Comparison of ENCODE assay signal across 20 cellular contexts in the genomic region with DNA sequence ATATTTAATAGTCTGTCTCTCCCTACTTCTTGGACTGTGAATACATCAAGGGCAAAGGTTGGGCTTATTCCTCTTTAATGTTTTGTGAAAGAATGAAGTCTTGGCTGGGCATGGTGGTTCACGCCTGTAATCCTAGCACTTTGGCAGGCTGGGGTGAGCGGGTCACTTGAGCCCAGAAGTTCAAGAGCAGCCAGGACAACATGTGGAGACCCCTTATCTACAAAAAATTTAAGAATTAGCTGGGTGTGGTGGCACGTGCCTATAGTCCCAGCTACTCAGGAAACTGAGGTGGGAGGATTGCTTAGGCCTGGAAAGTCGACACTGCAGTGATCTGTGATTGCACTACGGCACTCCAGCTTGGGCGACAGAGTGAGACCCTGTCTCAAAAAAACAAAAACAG.
"Had no signal": no experiment of that assay in that cellular context is flagged by ENCODE, and none has a peak within 500 bp of the region (broad histone marks: within the 10 kb centered on the region; RNA-seq: fewer than 3 reads in every experiment).

No MANE protein-coding gene starts in this region.

- H3K4me3 ChIP-seq: dorsolateral prefrontal cortex, left lung, prostate gland, spleen, thoracic aorta had no signal

- H3K27me3 ChIP-seq: dorsolateral prefrontal cortex, left lung, spleen had no signal

- ATAC-seq: left lung, sciatic nerve, SK-N-SH treated with all-trans-retinoic acid at 6 μM for 48 hours had no signal

- H3K27ac ChIP-seq: dorsolateral prefrontal cortex, left lung, prostate gland, thoracic aorta, VCaP had no signal

- H3K36me3 ChIP-seq: left lung, prostate gland, thoracic aorta had no signal

- H3K4me1 ChIP-seq: left lung, prostate gland had no signal

- DNase-seq: activated CD4-positive, alpha-beta T cell treated with anti-CD3 and anti-CD28 coated beads, Interleukin-2, amount 50 U/mL, for 4 hours; activated CD4-positive, CD25-positive, alpha-beta regulatory T cell treated with anti-CD3 and anti-CD28 coated beads, Interleukin-2, amount 50 U/mL, for 72 hours; activated gamma-delta T cell; dorsolateral prefrontal cortex; endodermal cell; foreskin melanocyte; glutamatergic neuron; hypothalamus; islet precursor cell; left lung; occipital lobe; spleen; stimulated activated naive B cell treated with anti-CD40 and anti-IgM and Interleukin-4, amounts not matched to agents 10 μg/mL and 1 μg/mL and 100 μg/mL, for 72 hours; T-helper 1 cell; T-helper 9 cell had no signal

- H3K9me3 ChIP-seq: left lung, prostate gland, spleen, thoracic aorta had no signal
